1 cellular context compared by ENCODE assay signal in the genomic region with DNA sequence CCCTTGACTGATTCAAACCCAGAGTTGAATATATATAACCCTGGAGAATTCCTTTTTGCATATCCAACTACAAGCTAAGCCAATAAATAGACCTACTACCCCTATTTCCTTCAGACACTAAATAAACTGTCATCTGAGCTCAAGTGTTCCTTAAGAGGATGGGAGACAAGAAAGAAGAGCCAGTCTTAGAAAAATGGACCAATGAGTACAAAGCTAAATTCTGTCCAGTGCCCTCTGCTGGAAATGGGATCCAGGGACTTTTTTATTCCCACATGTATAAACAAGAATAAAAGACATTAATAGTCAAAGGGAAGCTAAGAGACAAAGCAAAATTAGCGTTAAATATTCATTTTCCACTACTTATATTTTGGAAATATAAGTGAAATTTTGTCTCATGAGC.
A peak's percentile ranks its signal among the peaks of the same experiment; 100 is the strongest.
TF ChIP-seq lines count a peak whose summit lies in the region.

No MANE protein-coding gene starts in this region.

TF ChIP-seq in A549, 52 proteins besides CTCF, POLR2A, EP300 and RAD21:
- no peak for TF ChIP-seq JUNB (IDR thresholded peaks at IDR 0.05)
- TF ChIP-seq HOXA7 (CRISPR knock-in tag; IDR thresholded peaks at IDR 0.05), result 0 out of 2 replicates have a peak, but pooled peaks have one; percentile 18
